Comparison of ENCODE assay signal across 12 cellular contexts in genomic region chr2:145593991-145594702, GRCh38.
DNase-seq lines count a peak whose midpoint lies in the region; ATAC-seq, FAIRE-seq and TF ChIP-seq lines count a peak whose summit lies in the region.
"Had no signal": no experiment of that assay in that cellular context is flagged by ENCODE, and none has a peak within 500 bp of the region (broad histone marks: within the 10 kb centered on the region; RNA-seq: fewer than 3 reads in every experiment).

No MANE protein-coding gene starts in this region.

- H3K9me3 ChIP-seq in keratinocyte (ENCODE audit: control insufficient read depth, low read depth, low read length), result no peaks in the 10 kb centered on the region
- H3K9me3 ChIP-seq: testis had no signal

- H3K4me1 ChIP-seq in keratinocyte (ENCODE audit: control insufficient read depth, extremely low read depth, insufficient read depth, low read length), result no peaks in the 10 kb centered on the region
- H3K4me1 ChIP-seq: testis had no signal

- peak; percentile 48 for FAIRE-seq in keratinocyte (lab: Jason Lieb, UNC)
- FAIRE-seq: G401.6 had no signal

- TF ChIP-seq POLR2A in GM18505 (IDR thresholded peaks at IDR 0.05; ENCODE audit: borderline replicate concordance, extremely low read depth, insufficient read depth, insufficient read length), result no peak

- H3K4me1 Mint-ChIP-seq in WTC11, result peaks cover 51% of the 10 kb centered on the region

- H3K9me3 Mint-ChIP-seq in WTC11, result no peaks in the 10 kb centered on the region

- no peaks in the 10 kb centered on the region for H3K9me1 ChIP-seq in keratinocyte (ENCODE audit: control insufficient read depth, extremely low read depth, insufficient read depth, low read length)

- H2AFZ ChIP-seq in keratinocyte (ENCODE audit: control insufficient read depth, low read length), result no peak overlapping the region

- H3K27ac Mint-ChIP-seq in WTC11, result no peak overlapping the region

- dilution Hi-C loops in keratinocyte (cut with MboI; ENCODE audit: extremely low pct_ligation_motif_present, low sequenced_read_pairs), result no loop called here

- TF ChIP-seq CTCF in AG09309 (IDR thresholded peaks at IDR 0.05; ENCODE audit: control insufficient read depth, insufficient read depth, low read depth, low read length, missing control alignments) (peak; percentile 39), HFF-Myc (IDR thresholded peaks at IDR 0.05; ENCODE audit: low read depth, low read length, missing control alignments) (peak; percentile 36), WTC11 (IDR thresholded peaks at IDR 0.05) (no peak), keratinocyte (optimal IDR thresholded peaks at IDR 0.05 in 1 of 3, IDR thresholded peaks at IDR 0.05 in 1 of 3, conservative IDR thresholded peaks at IDR 0.05 in 1 of 3; ENCODE audit: extremely low read depth in 1 of 3, insufficient read depth in 2 of 3, low read length in 3 of 3) (peak in 1 of 3 experiments; percentile 4)

- H3K9ac ChIP-seq in keratinocyte (ENCODE audit: control insufficient read depth, extremely low read depth, insufficient read depth, low read length), result no peak overlapping the region

- no peaks in the 10 kb centered on the region for H3K36me3 ChIP-seq in keratinocyte (ENCODE audit: control insufficient read depth in 2 of 2, extremely low read depth in 1 of 2, insufficient read depth in 2 of 2, low read length in 2 of 2)

- no peaks in the 10 kb centered on the region for H3K36me3 Mint-ChIP-seq in WTC11

- POLR2A ChIA-PET in WTC11 (lab: Charles Lee), result no interaction called here
- POLR2A ChIA-PET in HEK293T (lab: Yijun Ruan, JAX), result no interaction called here

- no peak overlapping the region for H3K4me3 Mint-ChIP-seq in WTC11

- no peaks in the 10 kb centered on the region for H3K27me3 ChIP-seq in keratinocyte (ENCODE audit: control insufficient read depth, extremely low read depth, insufficient read depth, low read length)
- H3K27me3 ChIP-seq: testis had no signal

- no peaks in the 10 kb centered on the region for H3K27me3 Mint-ChIP-seq in WTC11 (ENCODE audit: low read depth)

- H3K79me2 ChIP-seq in keratinocyte (ENCODE audit: control insufficient read depth, insufficient read depth, low read length), result no peaks in the 10 kb centered on the region

- H3K4me3 ChIP-seq in AG09309 (ENCODE audit: control insufficient read depth, low read depth, low read length), result no peak overlapping the region
- no peak overlapping the region for H3K4me3 ChIP-seq in HFF-Myc (replicated peaks; ENCODE audit: low read depth, low read length)
- no peak overlapping the region for H3K4me3 ChIP-seq in keratinocyte (ENCODE audit: control insufficient read depth in 2 of 3, extremely low read depth in 1 of 3, insufficient read depth in 2 of 3, low read depth in 1 of 3, low read length in 3 of 3)
- H3K4me3 ChIP-seq: testis had no signal

- CTCF ChIA-PET in WTC11 (lab: Charles Lee), result no interaction called here
- CTCF ChIA-PET in HEK293T (lab: Yijun Ruan, JAX), result interaction anchor here (0.8 kb wide), 1 partner anchor 255 kb away, joined by 3 read pairs; no protein-coding TSS in a partner anchor

- no peak overlapping the region for H3K27ac ChIP-seq in keratinocyte (ENCODE audit: control insufficient read depth, insufficient read depth, low read length)
- H3K27ac ChIP-seq: testis had no signal

- H4K20me1 ChIP-seq in keratinocyte (ENCODE audit: control insufficient read depth, extremely low read depth, insufficient read depth, low read length), result no peaks in the 10 kb centered on the region

- DNase-seq in AG09309 (ENCODE audit: low read depth) (peak; percentile 81), HFF-Myc (ENCODE audit: extremely low read depth, low read depth) (peak; percentile 72), WTC11 (ENCODE audit: low spot score) (no peak), keratinocyte (ENCODE audit: low read depth, low spot score) (no peak), HEK293T (ENCODE audit: extremely low spot score) (no peak), NCI-H1105 treated with DMSO at 0.1 percent for 48 hours (lab: John Stamatoyannopoulos, UW) (no peak)
- DNase-seq in stimulated activated CD4-positive, alpha-beta T cell treated with anti-CD3 and anti-CD28 coated beads, Interleukin-2, amount 100 ng/mL, for 48 hours, result no peak
- DNase-seq: erythroblast, NCI-H446 treated with DMSO at 0.1 percent for 48 hours, testis had no signal

- ATAC-seq in WTC11, result peak; percentile 85
- no peak for ATAC-seq in GM18505 (IDR thresholded peaks at IDR 0.05; ENCODE audit: unreplicated experiment)

- H3K4me2 ChIP-seq in keratinocyte (ENCODE audit: control insufficient read depth, extremely low read depth, insufficient read depth, low read depth, low read length), result no peak overlapping the region

TF ChIP-seq in WTC11, 78 proteins besides CTCF, POLR2A, EP300 and RAD21 (continues in another document):
- TF ChIP-seq USF2 (CRISPR knock-in tag; IDR thresholded peaks at IDR 0.05) (no peak), SP1 (CRISPR knock-in tag; conservative IDR thresholded peaks at IDR 0.05) (no peak), TP53 (CRISPR knock-in tag; IDR thresholded peaks at IDR 0.05) (no peak), PRRX2 (CRISPR knock-in tag; IDR thresholded peaks at IDR 0.05) (no peak), ZNF423 (CRISPR knock-in tag; IDR thresholded peaks at IDR 0.05) (no peak), GRHL2 (CRISPR knock-in tag; IDR thresholded peaks at IDR 0.05; ENCODE audit: insufficient replicate concordance, severe bottlenecking) (no peak)
- TF ChIP-seq, protein P1, sequence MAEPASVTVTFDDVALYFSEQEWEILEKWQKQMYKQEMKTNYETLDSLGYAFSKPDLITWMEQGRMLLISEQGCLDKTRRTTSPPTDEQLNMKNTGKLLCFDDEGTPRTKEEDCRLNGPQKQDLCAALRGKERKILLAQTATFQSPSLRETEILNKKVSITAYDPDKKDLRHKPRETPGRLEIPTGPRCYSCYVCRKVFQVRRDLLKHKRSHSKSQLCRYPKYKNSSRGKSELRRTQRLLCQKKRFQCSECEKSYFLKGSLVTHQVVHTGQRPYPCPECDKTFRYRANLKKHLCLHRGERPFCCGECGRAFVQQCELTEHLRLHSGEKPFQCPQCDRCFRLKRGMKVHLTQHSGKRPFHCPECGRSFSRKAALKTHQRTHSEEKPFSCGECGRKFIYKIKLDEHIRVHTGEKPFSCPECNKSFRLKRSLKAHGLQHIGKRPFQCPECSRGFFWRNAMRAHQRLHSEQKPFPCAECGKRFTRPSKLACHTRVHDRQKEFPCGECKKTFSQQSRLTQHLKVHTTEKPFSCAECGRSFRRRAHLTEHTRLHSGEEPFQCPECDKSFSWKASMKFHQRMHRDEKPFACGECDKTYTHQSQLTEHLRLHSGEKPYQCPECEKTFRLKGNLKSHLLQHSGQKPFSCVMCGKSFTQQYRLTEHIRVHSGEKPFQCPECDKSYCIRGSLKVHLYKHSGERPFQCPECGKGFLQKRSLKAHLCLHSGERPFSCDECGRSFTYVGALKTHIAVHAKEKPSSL (CRISPR knock-in tag; conservative IDR thresholded peaks at IDR 0.05), result no peak

TF ChIP-seq in HEK293T, 16 proteins besides CTCF, POLR2A, EP300 and RAD21:
- TF ChIP-seq FOXM1 (IDR thresholded peaks at IDR 0.05; ENCODE audit: borderline replicate concordance) (no peak), FOXK2 (IDR thresholded peaks at IDR 0.05) (no peak), L3MBTL2 (conservative IDR thresholded peaks at IDR 0.05) (no peak), ARNT (IDR thresholded peaks at IDR 0.05) (no peak), LEF1 (IDR thresholded peaks at IDR 0.05; ENCODE audit: borderline replicate concordance) (no peak), ZNF384 (IDR thresholded peaks at IDR 0.05) (no peak), SUZ12 (IDR thresholded peaks at IDR 0.05) (no peak), HDGF (IDR thresholded peaks at IDR 0.05; ENCODE audit: borderline replicate concordance) (no peak), TARDBP (IDR thresholded peaks at IDR 0.05) (no peak), BHLHE40 (IDR thresholded peaks at IDR 0.05; ENCODE audit: borderline replicate concordance) (no peak), CTBP1 (IDR thresholded peaks at IDR 0.05; ENCODE audit: borderline replicate concordance) (no peak), FOXA1 (IDR thresholded peaks at IDR 0.05) (no peak), ELF4 (IDR thresholded peaks at IDR 0.05) (no peak)

Comparison
In these comparisons a context has a peak if more than half of its experiments do, and no peak if none do; other contexts are left out.
1. DNase-seq: peak in AG09309 (single experiment) and HFF-Myc (single experiment); none in WTC11 (single experiment), keratinocyte (single experiment), stimulated activated CD4-positive, alpha-beta T cell treated with anti-CD3 and anti-CD28 coated beads, Interleukin-2, amount 100 ng/mL, for 48 hours (0 of 2), HEK293T (single experiment) and NCI-H1105 treated with DMSO at 0.1 percent for 48 hours (single experiment).